In the genomic region with DNA sequence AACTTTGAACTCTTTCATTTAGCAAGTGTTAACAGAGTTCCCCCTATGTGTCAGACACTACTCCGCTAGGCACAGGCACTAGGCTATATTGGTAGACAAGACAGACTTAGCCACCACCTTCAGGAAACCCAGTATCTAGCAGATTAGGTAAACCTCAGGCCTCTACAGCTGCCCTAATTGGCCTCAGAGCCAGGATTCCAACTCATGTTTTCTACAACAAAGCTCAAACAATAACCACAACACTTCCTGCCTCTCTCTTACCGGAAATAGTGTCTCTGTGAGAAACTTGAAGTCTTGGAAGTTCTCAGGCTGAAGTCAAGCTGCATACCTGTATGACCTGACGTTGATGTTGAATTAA, we compare ENCODE assay signal across 9 cellular contexts.
DNase-seq lines count a peak whose midpoint lies in the region; ATAC-seq and TF ChIP-seq lines count a peak whose summit lies in the region.
"Had no signal": no experiment of that assay in that cellular context is flagged by ENCODE, and none has a peak within 500 bp of the region (broad histone marks: within the 10 kb centered on the region; RNA-seq: fewer than 3 reads in every experiment).

No MANE protein-coding gene starts in this region.

- DNase-seq in CD14-positive monocyte (ENCODE audit: low spot score) (peak; percentile 48), UCSD-AML1 (lab: John Stamatoyannopoulos, UW; ENCODE audit: unreplicated experiment) (peak; percentile 37), epithelial cell of prostate (ENCODE audit: low read depth, low spot score) (no peak), mesenteric fat pad (ENCODE audit: low spot score) (no peak), DMS153 (lab: John Stamatoyannopoulos, UW) (no peak), AG08395 (ENCODE audit: low spot score) (no peak)

- no peaks in the 10 kb centered on the region for H3K9me3 Mint-ChIP-seq in CD14-positive monocyte

- H3K27me3 Mint-ChIP-seq in CD14-positive monocyte (ENCODE audit: low read depth in 3 of 3) = peaks cover 0 to 3% (median 0%) of the 10 kb centered on the region in 3 donors

- peaks cover 40% of the 10 kb centered on the region for H3K4me1 Mint-ChIP-seq in CD14-positive monocyte

- H3K27ac Mint-ChIP-seq in CD14-positive monocyte = peak overlapping the region; percentile 1 to 86 (median 71)

- TF ChIP-seq CTCF in CD14-positive monocyte (IDR thresholded peaks at IDR 0.05) = no peak

- intact Hi-C loops in CD14-positive monocyte (cut with micrococcal nuclease) = no loop called here

- H3K36me3 Mint-ChIP-seq in CD14-positive monocyte = no peaks in the 10 kb centered on the region

- peak; percentile 99 for ATAC-seq in GM19395 (IDR thresholded peaks at IDR 0.05; ENCODE audit: unreplicated experiment)
- ATAC-seq in HG03378 (IDR thresholded peaks at IDR 0.05; ENCODE audit: unreplicated experiment) = peak; percentile 100

- peak overlapping the region; percentile 17 for H3K27ac ChIP-seq in epithelial cell of prostate
- H3K27ac ChIP-seq: thoracic aorta had no signal

- peak overlapping the region in 1 of 2 donors; percentile 67 for H3K4me3 Mint-ChIP-seq in CD14-positive monocyte

Comparison
In these comparisons a context has a peak if more than half of its experiments do, and no peak if none do; other contexts are left out.
1. DNase-seq: peak in CD14-positive monocyte (single experiment) and UCSD-AML1 (single experiment); none in epithelial cell of prostate (single experiment), mesenteric fat pad (single experiment), DMS153 (single experiment) and AG08395 (single experiment).